Comparison of ENCODE assay signal across 18 cellular contexts in genomic region chr18:24013061-24013460, GRCh38. TPM values are rescaled to one million over a fixed set of nuclear protein-coding genes. Genes with fewer than 3 reads are reported as not detected.
DNase-seq lines count a peak whose midpoint lies in the region; ATAC-seq and TF ChIP-seq lines count a peak whose summit lies in the region.
"Had no signal": no experiment of that assay in that cellular context is flagged by ENCODE, and none has a peak within 500 bp of the region (broad histone marks: within the 10 kb centered on the region; RNA-seq: fewer than 3 reads in every experiment).

No MANE protein-coding gene starts in this region.

- H2AFZ ChIP-seq in OCI-LY7 (ENCODE audit: low read length): no peak overlapping the region; the same call in 1 of the 2 replicates

- no peak for DNase-seq in activated naive CD4-positive, alpha-beta T cell treated with anti-CD3 and anti-CD28 coated beads, Interleukin-2, amount 10 ng/mL, durations not matched to agents 7 days and 5 days
- no peak for DNase-seq in activated naive CD4-positive, alpha-beta T cell treated with Interleukin-2 at 50 U/mL for 16 hours
- DNase-seq in OCI-LY7 (ENCODE audit: low spot score): no peak
- DNase-seq in central memory CD8-positive, alpha-beta T cell (ENCODE audit: low spot score in 2 of 2): no peak
- DNase-seq in SHP77 treated with DMSO at 0.1 percent for 48 hours (lab: John Stamatoyannopoulos, UW): no peak
- no peak for DNase-seq in stimulated activated CD8-positive, alpha-beta memory T cell treated with anti-CD3 and anti-CD28 coated beads, Interleukin-4, amount 100 ng/mL, for 48 hours
- DNase-seq: cerebellar nuclear complex; DMS 273 treated with DMSO at 0.1 percent for 48 hours; gastrocnemius medialis; lower lobe of right lung; NCI-H1092; NCI-H2171 treated with DMSO at 0.1 percent for 48 hours; NK-92 treated with Interleukin-12 subunit alpha and Interleukin-12 subunit beta, amount 100 ng/mL, for 24 hours; retina; Right ventricle myocardium superior had no signal

- no peaks in the 10 kb centered on the region for H3K9me3 Mint-ChIP-seq in activated naive CD4-positive, alpha-beta T cell treated with anti-CD3 and anti-CD28 coated beads, Interleukin-2, amount 10 ng/mL, durations not matched to agents 7 days and 5 days
- no peaks in the 10 kb centered on the region for H3K9me3 Mint-ChIP-seq in central memory CD8-positive, alpha-beta T cell
- H3K9me3 Mint-ChIP-seq in stimulated activated memory B cell treated with anti-CD40 and anti-IgM and Interleukin-4, amounts not matched to agents 10 μg/mL and 1 μg/mL and 100 μg/mL, for 72 hours: no peaks in the 10 kb centered on the region

- peaks cover 28% of the 10 kb centered on the region for H3K36me3 Mint-ChIP-seq in activated naive CD4-positive, alpha-beta T cell treated with anti-CD3 and anti-CD28 coated beads, Interleukin-2, amount 10 ng/mL, durations not matched to agents 7 days and 5 days
- peaks cover 16% of the 10 kb centered on the region for H3K36me3 Mint-ChIP-seq in central memory CD8-positive, alpha-beta T cell (ENCODE audit: insufficient read depth)
- peaks cover 4% of the 10 kb centered on the region for H3K36me3 Mint-ChIP-seq in stimulated activated memory B cell treated with anti-CD40 and anti-IgM and Interleukin-4, amounts not matched to agents 10 μg/mL and 1 μg/mL and 100 μg/mL, for 72 hours

- H3K36me3 ChIP-seq in OCI-LY7 (ENCODE audit: insufficient read depth, low read length): peaks cover 5% of the 10 kb centered on the region; the same call in 1 of the 2 replicates
- H3K36me3 ChIP-seq: gastrocnemius medialis, lower lobe of right lung, suprapubic skin had no signal

- no peaks in the 10 kb centered on the region for H3K27me3 Mint-ChIP-seq in activated naive CD4-positive, alpha-beta T cell treated with anti-CD3 and anti-CD28 coated beads, Interleukin-2, amount 10 ng/mL, durations not matched to agents 7 days and 5 days
- no peaks in the 10 kb centered on the region for H3K27me3 Mint-ChIP-seq in central memory CD8-positive, alpha-beta T cell
- H3K27me3 Mint-ChIP-seq in stimulated activated memory B cell treated with anti-CD40 and anti-IgM and Interleukin-4, amounts not matched to agents 10 μg/mL and 1 μg/mL and 100 μg/mL, for 72 hours: no peaks in the 10 kb centered on the region

- H3K4me1 ChIP-seq in OCI-LY7 (ENCODE audit: insufficient read depth, low read length, poor library complexity, severe bottlenecking): peaks cover 81% of the 10 kb centered on the region

- H3K27ac Mint-ChIP-seq in activated naive CD4-positive, alpha-beta T cell treated with anti-CD3 and anti-CD28 coated beads, Interleukin-2, amount 10 ng/mL, durations not matched to agents 7 days and 5 days: peak overlapping the region; percentile 97
- H3K27ac Mint-ChIP-seq in central memory CD8-positive, alpha-beta T cell (ENCODE audit: low read depth): peak overlapping the region; percentile 78
- H3K27ac Mint-ChIP-seq in stimulated activated memory B cell treated with anti-CD40 and anti-IgM and Interleukin-4, amounts not matched to agents 10 μg/mL and 1 μg/mL and 100 μg/mL, for 72 hours: peak overlapping the region; percentile 85

- peak overlapping the region; percentile 62 for H3K4me3 Mint-ChIP-seq in activated naive CD4-positive, alpha-beta T cell treated with anti-CD3 and anti-CD28 coated beads, Interleukin-2, amount 10 ng/mL, durations not matched to agents 7 days and 5 days
- H3K4me3 Mint-ChIP-seq in central memory CD8-positive, alpha-beta T cell: peak overlapping the region; percentile 75
- H3K4me3 Mint-ChIP-seq in stimulated activated memory B cell treated with anti-CD40 and anti-IgM and Interleukin-4, amounts not matched to agents 10 μg/mL and 1 μg/mL and 100 μg/mL, for 72 hours: no peak overlapping the region

- POLR2A ChIA-PET in OCI-LY7 (lab: Charles Lee): interaction anchor here (0.6 kb wide), 1 partner anchor 69 kb away, joined by 3 read pairs; no protein-coding TSS in a partner anchor

- H3K9me3 ChIP-seq in OCI-LY7 (ENCODE audit: low read length): no peaks in the 10 kb centered on the region
- H3K9me3 ChIP-seq: gastrocnemius medialis, lower lobe of right lung, suprapubic skin had no signal

- peak overlapping the region; percentile 74; the same call in 1 of the 2 replicates for H3K4me2 ChIP-seq in OCI-LY7 (ENCODE audit: low read length)

- peaks cover 16% of the 10 kb centered on the region for H4K20me1 ChIP-seq in OCI-LY7 (ENCODE audit: insufficient read depth, low read length)

- H3K79me2 ChIP-seq in OCI-LY7 (ENCODE audit: insufficient read depth, low read depth, low read length): peaks cover 29% of the 10 kb centered on the region

- TF ChIP-seq POLR2A in GM18505 (IDR thresholded peaks at IDR 0.05; ENCODE audit: borderline replicate concordance, extremely low read depth, insufficient read depth, insufficient read length): no peak

- no TSS peak for BruUV-seq in OCI-LY7 (replicated peaks; lab: Mats Ljungman, UMichigan)

- no peak for ATAC-seq in central memory CD8-positive, alpha-beta T cell (replicated peaks; ENCODE audit: extremely low read depth, poor library complexity, severe bottlenecking)
- ATAC-seq in stimulated activated memory B cell treated with anti-CD40 and anti-IgM and Interleukin-4, amounts not matched to agents 10 μg/mL and 1 μg/mL and 100 μg/mL, for 72 hours: no peak
- ATAC-seq in GM18505 (IDR thresholded peaks at IDR 0.05; ENCODE audit: unreplicated experiment): no peak

- H3K4me1 Mint-ChIP-seq in activated naive CD4-positive, alpha-beta T cell treated with anti-CD3 and anti-CD28 coated beads, Interleukin-2, amount 10 ng/mL, durations not matched to agents 7 days and 5 days: peaks cover 75% of the 10 kb centered on the region
- H3K4me1 Mint-ChIP-seq in central memory CD8-positive, alpha-beta T cell: peaks cover 73% of the 10 kb centered on the region
- H3K4me1 Mint-ChIP-seq in stimulated activated memory B cell treated with anti-CD40 and anti-IgM and Interleukin-4, amounts not matched to agents 10 μg/mL and 1 μg/mL and 100 μg/mL, for 72 hours: peaks cover 71% of the 10 kb centered on the region

- CTCF ChIA-PET in activated naive CD4-positive, alpha-beta T cell treated with anti-CD3 and anti-CD28 coated beads, Interleukin-2, amount 10 ng/mL, durations not matched to agents 7 days and 5 days (lab: Charles Lee): no interaction called here
- CTCF ChIA-PET in OCI-LY7 (lab: Charles Lee; ENCODE audit: unreplicated experiment): no interaction called here

- no peaks in the 10 kb centered on the region for H3K9me2 ChIP-seq in OCI-LY7 (ENCODE audit: insufficient read depth, low read length)

- no peak overlapping the region for H3K4me3 ChIP-seq in OCI-LY7 (ENCODE audit: low read depth, low read length, poor library complexity, severe bottlenecking)

- intact Hi-C loops in OCI-LY7 (cut with micrococcal nuclease; ENCODE audit: unreplicated experiment): loop anchor here (5.0 to 10.0 kb wide), 4 partner anchors 479 to 912 kb away; partner anchors contain the start of gene RMC1

- peak overlapping the region; percentile 55 for H3K27ac ChIP-seq in OCI-LY7 (ENCODE audit: low read depth, low read length, poor library complexity, severe bottlenecking)

- no peak for TF ChIP-seq CTCF in OCI-LY7 (conservative IDR thresholded peaks at IDR 0.05; ENCODE audit: low read length)

RNA-seq across cellular contexts. Expression of gene TTC39C, which starts 1.5 kb away (rescaled TPM):
- 31.4 and 33.4 TPM in 2 replicates for total RNA-seq in OCI-LY7 (2014; rRNA removed; shearing (Covaris generic))
- total RNA-seq in OCI-LY7 (2022): 47.0 TPM in 2 replicates
